ENCODE assay signal across 1 cellular context in the genomic region with DNA sequence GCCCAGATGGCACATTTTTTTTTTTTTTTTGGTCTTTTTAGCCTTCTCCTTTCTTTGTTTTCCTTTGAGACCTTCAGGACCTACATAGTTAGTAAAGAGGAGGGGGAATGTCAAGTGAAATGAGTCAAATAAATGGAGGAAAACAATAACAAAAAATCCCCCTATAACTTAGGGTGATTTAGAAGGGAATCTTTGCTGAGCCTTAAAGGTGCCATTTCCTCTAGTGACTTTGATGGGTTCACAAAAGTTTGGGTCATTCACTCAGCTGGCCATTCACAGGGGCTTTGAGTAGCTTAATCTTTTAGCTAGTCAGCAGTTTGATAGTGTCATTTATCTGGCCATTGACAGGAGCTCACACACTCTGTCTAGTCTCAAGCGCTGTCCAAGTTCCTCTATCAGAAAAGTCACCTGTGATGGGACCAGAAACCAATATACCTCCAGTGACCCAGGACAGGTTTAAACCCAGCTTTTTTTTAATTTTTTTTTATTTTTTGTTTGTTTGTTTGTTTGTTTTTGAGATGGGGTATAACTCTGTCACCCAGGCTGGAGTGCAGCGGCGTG.
TF ChIP-seq lines count a peak whose summit lies in the region.

No MANE protein-coding gene starts in this region.

TF ChIP-seq in PFSK-1, 5 proteins besides CTCF, POLR2A, EP300 and RAD21 (continued from another document):
- TF ChIP-seq, protein P1, sequence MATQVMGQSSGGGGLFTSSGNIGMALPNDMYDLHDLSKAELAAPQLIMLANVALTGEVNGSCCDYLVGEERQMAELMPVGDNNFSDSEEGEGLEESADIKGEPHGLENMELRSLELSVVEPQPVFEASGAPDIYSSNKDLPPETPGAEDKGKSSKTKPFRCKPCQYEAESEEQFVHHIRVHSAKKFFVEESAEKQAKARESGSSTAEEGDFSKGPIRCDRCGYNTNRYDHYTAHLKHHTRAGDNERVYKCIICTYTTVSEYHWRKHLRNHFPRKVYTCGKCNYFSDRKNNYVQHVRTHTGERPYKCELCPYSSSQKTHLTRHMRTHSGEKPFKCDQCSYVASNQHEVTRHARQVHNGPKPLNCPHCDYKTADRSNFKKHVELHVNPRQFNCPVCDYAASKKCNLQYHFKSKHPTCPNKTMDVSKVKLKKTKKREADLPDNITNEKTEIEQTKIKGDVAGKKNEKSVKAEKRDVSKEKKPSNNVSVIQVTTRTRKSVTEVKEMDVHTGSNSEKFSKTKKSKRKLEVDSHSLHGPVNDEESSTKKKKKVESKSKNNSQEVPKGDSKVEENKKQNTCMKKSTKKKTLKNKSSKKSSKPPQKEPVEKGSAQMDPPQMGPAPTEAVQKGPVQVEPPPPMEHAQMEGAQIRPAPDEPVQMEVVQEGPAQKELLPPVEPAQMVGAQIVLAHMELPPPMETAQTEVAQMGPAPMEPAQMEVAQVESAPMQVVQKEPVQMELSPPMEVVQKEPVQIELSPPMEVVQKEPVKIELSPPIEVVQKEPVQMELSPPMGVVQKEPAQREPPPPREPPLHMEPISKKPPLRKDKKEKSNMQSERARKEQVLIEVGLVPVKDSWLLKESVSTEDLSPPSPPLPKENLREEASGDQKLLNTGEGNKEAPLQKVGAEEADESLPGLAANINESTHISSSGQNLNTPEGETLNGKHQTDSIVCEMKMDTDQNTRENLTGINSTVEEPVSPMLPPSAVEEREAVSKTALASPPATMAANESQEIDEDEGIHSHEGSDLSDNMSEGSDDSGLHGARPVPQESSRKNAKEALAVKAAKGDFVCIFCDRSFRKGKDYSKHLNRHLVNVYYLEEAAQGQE (IDR thresholded peaks at IDR 0.05; ENCODE audit: insufficient read depth in 1 of 2, low read depth in 2 of 2, low read length in 2 of 2) = 0 out of 4 replicates have a peak, but pooled peaks of 1 of the 2 experiments have one; percentile 23
